Comparison of ENCODE assay signal across 17 cellular contexts in the genomic region with DNA sequence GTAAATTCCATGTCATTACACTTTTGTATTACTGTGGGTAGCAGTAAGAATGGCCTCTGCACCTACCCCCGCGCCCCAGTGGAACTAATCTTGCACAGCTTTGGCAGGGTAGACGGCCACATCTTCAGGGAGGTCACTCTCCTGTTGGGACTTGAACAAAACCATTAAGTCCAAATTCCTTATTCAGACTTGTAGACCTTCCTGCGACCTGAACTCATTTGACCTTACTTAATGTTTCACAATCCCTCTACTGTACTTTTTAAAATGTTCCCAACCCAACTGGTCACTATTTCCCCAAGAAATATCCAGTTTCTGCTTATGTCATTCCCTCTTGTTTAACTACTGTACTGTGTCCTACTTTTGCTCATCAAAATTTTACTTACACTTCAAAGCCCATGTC. TPM values are rescaled to one million over a fixed set of nuclear protein-coding genes. Genes with fewer than 3 reads are reported as not detected.
DNase-seq lines count a peak whose midpoint lies in the region; ATAC-seq and TF ChIP-seq lines count a peak whose summit lies in the region.
"Had no signal": no experiment of that assay in that cellular context is flagged by ENCODE, and none has a peak within 500 bp of the region (broad histone marks: within the 10 kb centered on the region; RNA-seq: fewer than 3 reads in every experiment).

No MANE protein-coding gene starts in this region.

- no TSS peak for BruUV-seq in OCI-LY7 (replicated peaks; lab: Mats Ljungman, UMichigan)

- H3K4me1 Mint-ChIP-seq in activated CD4-positive, alpha-beta T cell treated with anti-CD3 and anti-CD28 coated beads for 36 hours: peaks cover 79% of the 10 kb centered on the region
- peaks cover 35% of the 10 kb centered on the region for H3K4me1 Mint-ChIP-seq in endodermal cell

- TF ChIP-seq EP300 in SK-N-SH (IDR thresholded peaks at IDR 0.05; ENCODE audit: borderline replicate concordance in 1 of 2, low read depth in 1 of 2, low read length in 1 of 2): no peak

- POLR2A ChIA-PET in activated CD4-positive, alpha-beta T cell treated with anti-CD3 and anti-CD28 coated beads for 36 hours (lab: Charles Lee): no interaction called here
- POLR2A ChIA-PET in OCI-LY7 (lab: Charles Lee): no interaction called here
- POLR2A ChIA-PET in SK-N-SH (lab: Yijun Ruan, JAX): no interaction called here

- no peaks in the 10 kb centered on the region for H3F3A ChIP-seq in SK-N-SH (replicated peaks; ENCODE audit: insufficient read depth)

- peaks cover 99% of the 10 kb centered on the region for H3K4me1 ChIP-seq in OCI-LY7 (ENCODE audit: insufficient read depth, low read length, poor library complexity, severe bottlenecking)
- H3K4me1 ChIP-seq in endodermal cell (ENCODE audit: control insufficient read depth, insufficient read depth, low read length): no peaks in the 10 kb centered on the region
- peaks cover 72 to 82% of the 10 kb centered on the region in 2 donors for H3K4me1 ChIP-seq in gastrocnemius medialis
- H3K4me1 ChIP-seq in SK-N-SH (ENCODE audit: control insufficient read depth in 1 of 2, insufficient read depth in 2 of 2, low read depth in 1 of 2, low read length in 1 of 2): peaks cover 11 to 15% of the 10 kb centered on the region in 2 experiments; a peak in 3 of 4 replicates

- no peaks in the 10 kb centered on the region for H3K27me3 Mint-ChIP-seq in activated CD4-positive, alpha-beta T cell treated with anti-CD3 and anti-CD28 coated beads for 36 hours
- H3K27me3 Mint-ChIP-seq in endodermal cell (ENCODE audit: insufficient read depth): no peaks in the 10 kb centered on the region

- CTCF ChIA-PET in activated CD4-positive, alpha-beta T cell treated with anti-CD3 and anti-CD28 coated beads for 36 hours (lab: Charles Lee): no interaction called here
- CTCF ChIA-PET in OCI-LY7 (lab: Charles Lee; ENCODE audit: unreplicated experiment): no interaction called here
- CTCF ChIA-PET in SK-N-SH (lab: Yijun Ruan, JAX): no interaction called here

- TF ChIP-seq POLR2A in gastrocnemius medialis (IDR thresholded peaks at IDR 0.05): no peak

- H3K4me2 ChIP-seq in OCI-LY7 (ENCODE audit: low read length) (peak overlapping the region; percentile 65), SK-N-SH (no peak overlapping the region)

- H4K20me1 ChIP-seq in OCI-LY7 (ENCODE audit: insufficient read depth, low read length) (peaks cover 19% of the 10 kb centered on the region; the same call in 1 of the 2 replicates), SK-N-SH (ENCODE audit: insufficient read depth) (peaks cover 74% of the 10 kb centered on the region)

- TF ChIP-seq CTCF in OCI-LY7 (conservative IDR thresholded peaks at IDR 0.05; ENCODE audit: low read length) (no peak), endodermal cell (conservative IDR thresholded peaks at IDR 0.05) (no peak), gastrocnemius medialis (IDR thresholded peaks at IDR 0.05 in 4 of 5, conservative IDR thresholded peaks at IDR 0.05 in 1 of 5) (no peak), SK-N-SH (IDR thresholded peaks at IDR 0.05) (no peak)

- TF ChIP-seq RAD21 in SK-N-SH (IDR thresholded peaks at IDR 0.05; ENCODE audit: low read length): no peak

- H3K4me3 ChIP-seq in OCI-LY7 (ENCODE audit: low read depth, low read length, poor library complexity, severe bottlenecking): no peak overlapping the region
- no peak overlapping the region for H3K4me3 ChIP-seq in endodermal cell (ENCODE audit: low read length)
- H3K4me3 ChIP-seq in gastrocnemius medialis: no peak overlapping the region
- H3K4me3 ChIP-seq in SK-N-SH (ENCODE audit: low read depth in 2 of 2, low read length in 1 of 2): no peak overlapping the region
- H3K4me3 ChIP-seq: lower lobe of right lung, testis had no signal

- H3K9me2 ChIP-seq in OCI-LY7 (ENCODE audit: insufficient read depth, low read length) (no peaks in the 10 kb centered on the region), SK-N-SH (no peaks in the 10 kb centered on the region)

- in situ Hi-C loops in gastrocnemius medialis (cut with MboI; ENCODE audit: low sequenced_read_pairs in 4 of 4): loop anchor here (5.0 to 25.0 kb wide), 4 partner anchors 104 to 346 kb away; no protein-coding TSS in a partner anchor

- peaks cover 100% of the 10 kb centered on the region for H3K79me2 ChIP-seq in OCI-LY7 (ENCODE audit: insufficient read depth, low read depth, low read length)
- H3K79me2 ChIP-seq in SK-N-SH (ENCODE audit: insufficient read depth): peaks cover 100% of the 10 kb centered on the region

- H3K36me3 Mint-ChIP-seq in activated CD4-positive, alpha-beta T cell treated with anti-CD3 and anti-CD28 coated beads for 36 hours (ENCODE audit: low read depth): peaks cover 28% of the 10 kb centered on the region
- H3K36me3 Mint-ChIP-seq in endodermal cell (ENCODE audit: low read depth): peaks cover 3% of the 10 kb centered on the region

- H3K36me3 ChIP-seq in OCI-LY7 (ENCODE audit: insufficient read depth, low read length) (peaks cover 70% of the 10 kb centered on the region), endodermal cell (ENCODE audit: control insufficient read depth, insufficient read depth, low read length) (peaks cover 9% of the 10 kb centered on the region), gastrocnemius medialis (no peaks in the 10 kb centered on the region), SK-N-SH (replicated peaks in 1 of 2; ENCODE audit: control insufficient read depth in 1 of 2, insufficient read depth in 2 of 2, low read length in 1 of 2) (peaks cover 0 to 8% of the 10 kb centered on the region in 2 experiments)
- H3K36me3 ChIP-seq: lower lobe of right lung had no signal

- H3K9ac ChIP-seq in endodermal cell (ENCODE audit: extremely low read depth, low read length, poor library complexity, severe bottlenecking) (no peak overlapping the region), SK-N-SH (no peak overlapping the region)

- H3K27me3 ChIP-seq in endodermal cell (ENCODE audit: control insufficient read depth, insufficient read depth, low read length, poor library complexity, severe bottlenecking): no peaks in the 10 kb centered on the region
- no peaks in the 10 kb centered on the region for H3K27me3 ChIP-seq in gastrocnemius medialis
- H3K27me3 ChIP-seq in SK-N-SH (ENCODE audit: insufficient read depth): no peaks in the 10 kb centered on the region
- H3K27me3 ChIP-seq: testis had no signal

- no peak for ATAC-seq in activated CD4-positive, alpha-beta T cell treated with anti-CD3 and anti-CD28 coated beads for 36 hours
- ATAC-seq in gastrocnemius medialis (peak in 1 of 2 donors; percentile 31), GM18867 (IDR thresholded peaks at IDR 0.05; ENCODE audit: unreplicated experiment) (no peak)
- ATAC-seq: activated CD4-positive, CD25-positive, alpha-beta regulatory T cell treated with anti-CD3 and anti-CD28 coated beads, Interleukin-2, amount 50 U/mL, for 24 hours had no signal

- H3K4me3 Mint-ChIP-seq in activated CD4-positive, alpha-beta T cell treated with anti-CD3 and anti-CD28 coated beads for 36 hours: no peak overlapping the region
- H3K4me3 Mint-ChIP-seq in endodermal cell: no peak overlapping the region

- H3K27ac ChIP-seq in OCI-LY7 (ENCODE audit: low read depth, low read length, poor library complexity, severe bottlenecking) (peak overlapping the region; percentile 81), endodermal cell (ENCODE audit: low read depth, low read length) (no peak overlapping the region), gastrocnemius medialis (peak overlapping the region in 3 of 4 donors; percentile 39 to 44 (median 41)), SK-N-SH (ENCODE audit: low read depth in 2 of 2, low read length in 1 of 2) (no peak overlapping the region; a peak in 1 of 4 replicates)
- H3K27ac ChIP-seq: lower lobe of right lung, testis had no signal

- WGBS in endodermal cell (ENCODE audit: insufficient coverage in 1 of 2, insufficient read length in 1 of 2), 2 experiments: 90 to 93% methylated on average over 2 to 4 of the region's 4 CpGs
- 90% methylated on average over 4 of the region's 4 CpGs for WGBS in SK-N-SH (ENCODE audit: low lambda C conversion rate)

- no peak for DNase-seq in activated CD4-positive, alpha-beta T cell treated with anti-CD3 and anti-CD28 coated beads for 36 hours
- DNase-seq in activated CD4-positive, alpha-beta T cell treated with anti-CD3 and anti-CD28 coated beads, Interleukin-2, amount 50 U/mL, for 48 hours: no peak
- DNase-seq in OCI-LY7 (ENCODE audit: low spot score) (no peak), endodermal cell (no peak), gastrocnemius medialis (no peak), middle frontal gyrus (ENCODE audit: extremely low spot score, low spot score) (no peak), SK-N-SH (no peak)
- DNase-seq: 8988T; activated naive CD4-positive, alpha-beta T cell treated with anti-CD3 and anti-CD28 coated beads, Interleukin-2, amount 50 U/mL, for 16 hours; GOT3; lower lobe of right lung; NCI-H774; retina; T-helper 1 cell; testis had no signal

- H3K9me3 ChIP-seq in OCI-LY7 (ENCODE audit: low read length) (no peaks in the 10 kb centered on the region), endodermal cell (ENCODE audit: control insufficient read depth, low read length) (no peaks in the 10 kb centered on the region), gastrocnemius medialis (no peaks in the 10 kb centered on the region), SK-N-SH (no peaks in the 10 kb centered on the region)
- H3K9me3 ChIP-seq: lower lobe of right lung, testis had no signal

- intact Hi-C loops in activated CD4-positive, alpha-beta T cell treated with anti-CD3 and anti-CD28 coated beads for 36 hours (cut with DNase I, micrococcal nuclease): loop anchor here (10.0 kb wide), 3 partner anchors 504 to 1164 kb away; partner anchors contain the start of gene IARS1 (in 1 of the 2)
- intact Hi-C loops in OCI-LY7 (cut with micrococcal nuclease; ENCODE audit: unreplicated experiment) (no loop called here), gastrocnemius medialis (cut with DNase I; ENCODE audit: low total_unique reads) (no loop called here)

- no peaks in the 10 kb centered on the region for H3K9me3 Mint-ChIP-seq in activated CD4-positive, alpha-beta T cell treated with anti-CD3 and anti-CD28 coated beads for 36 hours (ENCODE audit: low read depth)
- H3K9me3 Mint-ChIP-seq in endodermal cell: no peaks in the 10 kb centered on the region

- peak overlapping the region; percentile 15 for H3K27ac Mint-ChIP-seq in activated CD4-positive, alpha-beta T cell treated with anti-CD3 and anti-CD28 coated beads for 36 hours
- H3K27ac Mint-ChIP-seq in endodermal cell: peak overlapping the region; percentile 25

- no peak overlapping the region for H2AFZ ChIP-seq in OCI-LY7 (ENCODE audit: low read length)
- H2AFZ ChIP-seq in SK-N-SH (ENCODE audit: low read depth): no peak overlapping the region

RNA-seq across cellular contexts. Expression of gene FAM120AOS, which starts 5.3 kb away (rescaled TPM):
- 10 to 100 TPM; 38.7 to 43.1 TPM for total RNA-seq in activated CD4-positive, alpha-beta T cell treated with anti-CD3 and anti-CD28 coated beads for 36 hours
- 47.1 and 50.2 TPM in 2 replicates for total RNA-seq in OCI-LY7 (2014; rRNA removed; shearing (Covaris generic))
- total RNA-seq in OCI-LY7 (2022): 55.0 and 55.7 TPM in 2 replicates
- 10 to 100 TPM; 44.9 to 47.0 TPM for total RNA-seq in endodermal cell
- 41.7 TPM for polyA plus RNA-seq in endodermal cell (2013, experiment 1 of 2)
- polyA plus RNA-seq in endodermal cell (2013, experiment 2 of 2): 35.4 TPM
- total RNA-seq in gastrocnemius medialis: 10 to 100 TPM; 22.8 to 49.5 (median 32.4) TPM
- polyA plus RNA-seq in SK-N-SH (2012; rRNA removed): 30.1 and 33.3 TPM in 2 replicates
- 35.4 and 37.5 TPM in 2 replicates for polyA plus RNA-seq in SK-N-SH (2012; cell fraction: cytosol; rRNA removed)
- 19.4 and 21.9 TPM in 2 replicates for polyA plus RNA-seq in SK-N-SH (2012; cell fraction: nucleus; rRNA removed)

RNA-seq across cellular contexts. Expression of gene FAM120A, which starts 7.2 kb away (rescaled TPM):
- 100 to 1,000 TPM; 115 to 154 TPM for total RNA-seq in activated CD4-positive, alpha-beta T cell treated with anti-CD3 and anti-CD28 coated beads for 36 hours
- total RNA-seq in OCI-LY7 (2014; rRNA removed; shearing (Covaris generic)): 69.8 and 81.9 TPM in 2 replicates
- total RNA-seq in OCI-LY7 (2022) (104 and 115 TPM in 2 replicates), endodermal cell (10 to 100 TPM; 38.3 to 46.1 TPM), gastrocnemius medialis (10 to 100 TPM; 44.4 to 94.7 (median 72.3) TPM)
- 29.2 TPM for polyA plus RNA-seq in endodermal cell (2013, experiment 1 of 2)
- 27.1 TPM for polyA plus RNA-seq in endodermal cell (2013, experiment 2 of 2)
- polyA plus RNA-seq in SK-N-SH (2012; rRNA removed): 50.0 and 58.6 TPM in 2 replicates
- 46.8 and 59.3 TPM in 2 replicates for polyA plus RNA-seq in SK-N-SH (2012; cell fraction: cytosol; rRNA removed)
- 45.9 and 55.1 TPM in 2 replicates for polyA plus RNA-seq in SK-N-SH (2012; cell fraction: nucleus; rRNA removed)

Comparison
In these comparisons a context has a peak if more than half of its experiments do, and no peak if none do; other contexts are left out.
1. H3K27ac ChIP-seq: peak in OCI-LY7 (single experiment) and gastrocnemius medialis (3 of 4); none in endodermal cell (single experiment) and SK-N-SH (0 of 2).
2. intact Hi-C loops: an anchor here in activated CD4-positive, alpha-beta T cell treated with anti-CD3 and anti-CD28 coated beads for 36 hours (10.0 kb wide); none called in OCI-LY7 and gastrocnemius medialis.